In the genomic region with DNA sequence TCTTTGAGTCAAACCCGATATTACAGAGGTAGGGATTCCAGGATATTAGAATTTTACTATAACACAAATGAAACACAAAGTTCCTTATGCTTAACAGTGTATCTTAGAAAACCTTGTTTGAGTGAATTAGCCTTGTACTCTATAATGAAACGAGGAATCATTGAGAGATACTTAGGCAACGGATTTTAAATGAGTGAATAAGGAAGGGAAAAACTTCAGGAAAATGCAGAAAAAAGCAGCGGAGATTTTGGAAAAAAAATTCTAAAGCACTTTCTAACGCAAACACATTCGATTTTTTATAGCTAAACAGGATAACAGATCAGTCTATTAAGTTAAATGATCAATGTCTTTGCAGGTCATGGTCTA, we compare ENCODE assay signal across 8 cellular contexts.
DNase-seq lines count a peak whose midpoint lies in the region; ATAC-seq, FAIRE-seq and TF ChIP-seq lines count a peak whose summit lies in the region.

No MANE protein-coding gene starts in this region.

- no peaks in the 10 kb centered on the region for H3K27me3 ChIP-seq in brain microvascular endothelial cell (replicated peaks)
- H3K27me3 ChIP-seq in layer of hippocampus (ENCODE audit: control insufficient read depth, insufficient read depth, low read length), result peaks cover 13% of the 10 kb centered on the region
- no peaks in the 10 kb centered on the region for H3K27me3 ChIP-seq in testis

- H3K9me3 ChIP-seq in testis, result no peaks in the 10 kb centered on the region

- 4 to 5% methylated on average over 6 of the region's 6 CpGs for WGBS in testis, 2 donors

- no peak for TF ChIP-seq CTCF in brain microvascular endothelial cell (IDR thresholded peaks at IDR 0.05; ENCODE audit: low read depth, low read length, missing control alignments)
- TF ChIP-seq CTCF in testis (IDR thresholded peaks at IDR 0.05), result no peak

- H3K27ac ChIP-seq in brain microvascular endothelial cell, result peak overlapping the region; percentile 93
- H3K27ac ChIP-seq in layer of hippocampus (ENCODE audit: low read depth, low read length), result peak overlapping the region; percentile 71
- H3K27ac ChIP-seq in testis, result peak overlapping the region; percentile 75 to 77

- DNase-seq in H54 (ENCODE audit: insufficient read length, low spot score), result no peak
- no peak for DNase-seq in brain microvascular endothelial cell
- DNase-seq in testis, result no peak
- no peak for DNase-seq in HPDE6-E6E7 (ENCODE audit: extremely low spot score)
- no peak for DNase-seq in SIG-M5 (lab: John Stamatoyannopoulos, UW)

- no peak for TF ChIP-seq POLR2A in H54 (IDR thresholded peaks at IDR 0.05; ENCODE audit: low read depth, low read length)
- TF ChIP-seq POLR2A in testis (IDR thresholded peaks at IDR 0.05), result no peak

- FAIRE-seq in H54 (lab: Jason Lieb, UNC), result peak; percentile 23

- no peak for ATAC-seq in GM21423 (IDR thresholded peaks at IDR 0.05; ENCODE audit: unreplicated experiment)
- ATAC-seq in HG02852 (IDR thresholded peaks at IDR 0.05; ENCODE audit: unreplicated experiment), result no peak

- intact Hi-C loops in testis (cut with DNase I; ENCODE audit: low total_unique reads), result no loop called here

- H3K4me3 ChIP-seq in brain microvascular endothelial cell (ENCODE audit: low read depth, low read length), result peak overlapping the region; percentile 70
- peak overlapping the region; percentile 46 to 60 for H3K4me3 ChIP-seq in testis

- in situ Hi-C loops in brain microvascular endothelial cell (cut with HindIII; ENCODE audit: low pct_ligation_motif_present, low sequenced_read_pairs), result no loop called here

- H3K36me3 ChIP-seq in brain microvascular endothelial cell (replicated peaks) (no peaks in the 10 kb centered on the region), testis (ENCODE audit: low read depth, missing control alignments) (no peaks in the 10 kb centered on the region)

- H3K4me1 ChIP-seq in testis, result peaks cover 8% of the 10 kb centered on the region
